2 cellular contexts compared by ENCODE assay signal in the genomic region with DNA sequence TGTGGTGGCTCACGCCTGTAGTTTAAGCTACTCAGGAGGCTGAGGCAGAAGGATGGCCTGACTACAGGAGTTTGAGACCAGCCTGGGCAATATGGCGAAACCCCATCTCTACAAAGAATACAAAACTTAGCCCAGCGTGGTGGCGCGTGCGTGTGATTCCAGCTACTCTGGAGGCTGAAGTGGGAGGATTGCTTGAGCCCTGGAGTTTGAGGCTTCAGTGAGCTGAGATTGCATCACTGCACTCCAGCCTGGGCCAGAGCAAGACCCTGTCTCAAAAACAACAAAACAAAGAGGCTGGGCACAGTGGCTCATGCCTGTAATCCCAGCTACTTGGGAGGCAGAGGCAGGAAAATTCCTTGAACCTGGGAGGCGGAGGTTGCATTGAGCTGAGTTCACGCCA.
TF ChIP-seq lines count a peak whose summit lies in the region.

No MANE protein-coding gene starts in this region.

TF ChIP-seq in HEK293, 187 proteins besides CTCF, POLR2A, EP300 and RAD21:
- peak; percentile 14; the same call in 1 of the 2 replicates for TF ChIP-seq ZNF394 (tag by site-specific recombination; IDR thresholded peaks at IDR 0.05; ENCODE audit: borderline replicate concordance)
- TF ChIP-seq ZBTB17 (tag by site-specific recombination; IDR thresholded peaks at IDR 0.05) = 0 out of 2 replicates have a peak, but pooled peaks have one; percentile 15
- TF ChIP-seq ZNF221 (tag by site-specific recombination; IDR thresholded peaks at IDR 0.05; ENCODE audit: borderline replicate concordance) = no peak
- TF ChIP-seq ZNF76 (tag by site-specific recombination; IDR thresholded peaks at IDR 0.05; ENCODE audit: borderline replicate concordance, low read depth) = no peak
- TF ChIP-seq GLIS1 (tag by site-specific recombination; IDR thresholded peaks at IDR 0.05) = peak; percentile 77

TF ChIP-seq in H1, 55 proteins besides CTCF, POLR2A, EP300 and RAD21:
- TF ChIP-seq CEBPB (IDR thresholded peaks at IDR 0.05; ENCODE audit: low read depth, low read length) (0 out of 2 replicates have a peak, but pooled peaks have one; percentile 1), BRCA1 (IDR thresholded peaks at IDR 0.05; ENCODE audit: low read depth, low read length) (no peak), RBBP5 (IDR thresholded peaks at IDR 0.05; ENCODE audit: borderline replicate concordance, low read depth, low read length) (no peak)
- TF ChIP-seq, protein P1, sequence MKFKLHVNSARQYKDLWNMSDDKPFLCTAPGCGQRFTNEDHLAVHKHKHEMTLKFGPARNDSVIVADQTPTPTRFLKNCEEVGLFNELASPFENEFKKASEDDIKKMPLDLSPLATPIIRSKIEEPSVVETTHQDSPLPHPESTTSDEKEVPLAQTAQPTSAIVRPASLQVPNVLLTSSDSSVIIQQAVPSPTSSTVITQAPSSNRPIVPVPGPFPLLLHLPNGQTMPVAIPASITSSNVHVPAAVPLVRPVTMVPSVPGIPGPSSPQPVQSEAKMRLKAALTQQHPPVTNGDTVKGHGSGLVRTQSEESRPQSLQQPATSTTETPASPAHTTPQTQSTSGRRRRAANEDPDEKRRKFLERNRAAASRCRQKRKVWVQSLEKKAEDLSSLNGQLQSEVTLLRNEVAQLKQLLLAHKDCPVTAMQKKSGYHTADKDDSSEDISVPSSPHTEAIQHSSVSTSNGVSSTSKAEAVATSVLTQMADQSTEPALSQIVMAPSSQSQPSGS (IDR thresholded peaks at IDR 0.05; ENCODE audit: low read length) = no peak
- TF ChIP-seq, protein P2, sequence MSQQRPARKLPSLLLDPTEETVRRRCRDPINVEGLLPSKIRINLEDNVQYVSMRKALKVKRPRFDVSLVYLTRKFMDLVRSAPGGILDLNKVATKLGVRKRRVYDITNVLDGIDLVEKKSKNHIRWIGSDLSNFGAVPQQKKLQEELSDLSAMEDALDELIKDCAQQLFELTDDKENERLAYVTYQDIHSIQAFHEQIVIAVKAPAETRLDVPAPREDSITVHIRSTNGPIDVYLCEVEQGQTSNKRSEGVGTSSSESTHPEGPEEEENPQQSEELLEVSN (IDR thresholded peaks at IDR 0.05) = no peak
